Comparison of ENCODE assay signal across 8 cellular contexts in the genomic region with DNA sequence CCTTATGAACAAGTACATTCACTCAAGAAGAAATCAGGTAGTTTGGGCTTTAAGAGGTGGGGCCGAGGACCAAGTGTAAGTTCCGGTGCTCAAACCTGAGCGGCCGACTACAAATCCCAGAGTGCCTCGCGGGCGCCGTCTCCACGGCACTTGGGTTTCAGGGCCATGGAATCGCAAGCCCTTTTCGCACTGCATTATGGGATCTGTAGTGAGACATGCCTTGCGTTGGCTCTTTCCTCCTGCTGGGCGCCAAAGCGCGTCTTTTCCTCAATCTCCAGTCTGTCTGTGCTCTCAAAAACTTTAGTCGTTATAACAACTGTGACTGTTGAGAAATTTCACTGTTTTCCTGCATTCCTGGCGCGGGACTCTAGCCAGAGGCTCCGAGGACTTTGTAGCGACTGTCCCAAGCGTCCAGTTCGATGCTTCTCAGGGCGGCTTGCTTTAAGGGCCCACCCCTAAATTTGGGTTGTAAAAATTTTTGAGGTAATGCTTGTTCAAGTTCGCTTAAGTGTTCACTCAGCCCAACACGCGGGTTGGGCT. TPM values are rescaled to one million over a fixed set of nuclear protein-coding genes. Genes with fewer than 3 reads are reported as not detected.
DNase-seq lines count a peak whose midpoint lies in the region; ATAC-seq, FAIRE-seq and TF ChIP-seq lines count a peak whose summit lies in the region.

No MANE protein-coding gene starts in this region.

- H3K18ac ChIP-seq in trophoblast cell (ENCODE audit: low read length), result no peak overlapping the region

- no peak overlapping the region for H3K9ac ChIP-seq in trophoblast cell (ENCODE audit: low read length)

- DNase-seq in GM12891 (ENCODE audit: insufficient read length, low spot score) (peak; percentile 78), NCI-H146 treated with DMSO at 0.1 percent for 48 hours (lab: John Stamatoyannopoulos, UW; ENCODE audit: unreplicated experiment) (peak; percentile 94), T-cell (peak; percentile 88 to 99 (median 97)), amniotic epithelial cell (ENCODE audit: low read depth) (peak; percentile 98), heart right ventricle (peak; percentile 94 to 99), trophoblast cell (peak; percentile 99), tibial nerve (ENCODE audit: low spot score in 2 of 2) (peak; percentile 95 to 97)

- peak overlapping the region; percentile 36 for H4K91ac ChIP-seq in trophoblast cell (ENCODE audit: low read depth, low read length)

- H3K27me3 Mint-ChIP-seq in T-cell, result no peaks in the 10 kb centered on the region

- H3K4me3 ChIP-seq in heart right ventricle (peak overlapping the region; percentile 55 to 94 (median 78)), trophoblast cell (ENCODE audit: low read depth, low read length) (peak overlapping the region; percentile 87), tibial nerve (peak overlapping the region; percentile 67 to 95 (median 82))

- peak; percentile 93 for FAIRE-seq in GM12891 (lab: Jason Lieb, UNC)

- H3K14ac ChIP-seq in trophoblast cell (ENCODE audit: low read length), result peak overlapping the region; percentile 4

- H3K23ac ChIP-seq in trophoblast cell (ENCODE audit: low read length), result no peak overlapping the region

- peak; percentile 35 to 86 for TF ChIP-seq EP300 in tibial nerve (IDR thresholded peaks at IDR 0.05)

- CTCF ChIA-PET in T-cell (lab: Charles Lee), result interaction anchor here in 1 of 2 donors (2.1 kb wide), 1 partner anchor 70 kb away, joined by 8 read pairs; a partner anchor contains a TSS

- peak overlapping the region; percentile 76 for H3K4me2 ChIP-seq in trophoblast cell (ENCODE audit: low read length)

- peak overlapping the region; percentile 22 for H4K12ac ChIP-seq in trophoblast cell (ENCODE audit: low read depth, low read length)

- H3K27ac ChIP-seq in heart right ventricle, result peak overlapping the region; percentile 65 to 98 (median 93)
- H3K27ac ChIP-seq in trophoblast cell (ENCODE audit: low read depth, low read length), result peak overlapping the region; percentile 43
- peak overlapping the region; percentile 93 to 98 (median 96) for H3K27ac ChIP-seq in tibial nerve

- H3K79me1 ChIP-seq in trophoblast cell (ENCODE audit: low read length), result peaks cover 10% of the 10 kb centered on the region

- H3K36me3 ChIP-seq in heart right ventricle (peaks cover 0 to 18% (median 0%) of the 10 kb centered on the region in 9 donors), trophoblast cell (ENCODE audit: control insufficient read depth in 1 of 2, insufficient read depth in 2 of 2, low read length in 2 of 2) (no peaks in the 10 kb centered on the region), tibial nerve (no peaks in the 10 kb centered on the region)

- no peak overlapping the region for H2AK5ac ChIP-seq in trophoblast cell (ENCODE audit: low read length)

- peaks cover 9 to 57% (median 45%) of the 10 kb centered on the region in 9 donors for H3K4me1 ChIP-seq in heart right ventricle
- H3K4me1 ChIP-seq in trophoblast cell (ENCODE audit: control insufficient read depth in 1 of 2, insufficient read depth in 2 of 2, low read length in 2 of 2), result peaks cover 0 to 2% of the 10 kb centered on the region in 2 experiments
- H3K4me1 ChIP-seq in tibial nerve, result peaks cover 0 to 58% (median 29%) of the 10 kb centered on the region in 4 donors

- H3K27ac Mint-ChIP-seq in T-cell, result peak overlapping the region; percentile 93 to 99

- H3K27me3 ChIP-seq in heart right ventricle (no peaks in the 10 kb centered on the region), trophoblast cell (ENCODE audit: insufficient read depth, low read length) (no peaks in the 10 kb centered on the region), tibial nerve (no peaks in the 10 kb centered on the region)

- WGBS in heart right ventricle, 2 donors, result 0% methylated on average over 26 of the region's 26 CpGs
- WGBS in trophoblast cell (ENCODE audit: extremely low coverage, insufficient coverage, insufficient read length), result no CpG with 5 or more reads among the region's 26 CpGs
- 0 to 1% methylated on average over 24 to 26 of the region's 26 CpGs for WGBS in tibial nerve, 2 donors

- H4K8ac ChIP-seq in trophoblast cell (ENCODE audit: low read depth, low read length), result peak overlapping the region; percentile 86

- intact Hi-C loops in heart right ventricle (cut with DNase I), result loop anchor here in 1 of 10 donors (1.0 kb wide), 1 partner anchor 69 kb away; a partner anchor contains a TSS

- TF ChIP-seq POLR2A in GM12891 (IDR thresholded peaks at IDR 0.05; ENCODE audit: low read depth, low read length), result no peak
- TF ChIP-seq POLR2A in tibial nerve (IDR thresholded peaks at IDR 0.05), result peak in 1 of 2 donors; percentile 23

- peak overlapping the region; percentile 21 for H2AFZ ChIP-seq in trophoblast cell (ENCODE audit: insufficient read depth, low read length, poor library complexity)

- peaks cover 59 to 65% (median 64%) of the 10 kb centered on the region in 3 donors for H3K4me1 Mint-ChIP-seq in T-cell

- H3K4me3 Mint-ChIP-seq in T-cell, result peak overlapping the region; percentile 95 to 99 (median 99)

- H2BK120ac ChIP-seq in trophoblast cell (ENCODE audit: insufficient read depth, low read length, poor library complexity), result no peak overlapping the region

- H2BK5ac ChIP-seq in trophoblast cell (ENCODE audit: low read depth, low read length, poor library complexity), result peak overlapping the region; percentile 15

- H3K79me2 ChIP-seq in trophoblast cell (ENCODE audit: control insufficient read depth, insufficient read depth, low read length, poor library complexity), result peaks cover 12% of the 10 kb centered on the region

- no peak overlapping the region for H2BK12ac ChIP-seq in trophoblast cell (ENCODE audit: low read length)

- TF ChIP-seq CTCF in heart right ventricle (IDR thresholded peaks at IDR 0.05) (peak in 2 of 9 donors; percentile 12 to 18), tibial nerve (IDR thresholded peaks at IDR 0.05) (peak in 4 of 5 experiments; percentile 9 to 46 (median 18))

- H3K9me3 ChIP-seq in heart right ventricle (no peaks in the 10 kb centered on the region), trophoblast cell (ENCODE audit: insufficient read depth, low read depth, low read length) (no peaks in the 10 kb centered on the region), tibial nerve (no peaks in the 10 kb centered on the region)

- ATAC-seq in HG02884 (IDR thresholded peaks at IDR 0.05; ENCODE audit: unreplicated experiment), result peak; percentile 65
- ATAC-seq in T-cell (replicated peaks in 1 of 4), result peak; percentile 80 to 85 (median 82)
- ATAC-seq in heart right ventricle, result peak; percentile 89 to 95 (median 91)

- H3K36me3 Mint-ChIP-seq in T-cell, result no peaks in the 10 kb centered on the region

- POLR2A ChIA-PET in T-cell (lab: Charles Lee), result no interaction called here

- no peak overlapping the region for H3K4ac ChIP-seq in trophoblast cell (ENCODE audit: low read depth, low read length)

- no peaks in the 10 kb centered on the region for H3K9me3 Mint-ChIP-seq in T-cell

TF ChIP-seq in GM12891, 5 proteins besides CTCF, POLR2A, EP300 and RAD21:
- TF ChIP-seq POLR2AphosphoS5 (IDR thresholded peaks at IDR 0.05; ENCODE audit: low read depth, low read length) (no peak), TAF1 (IDR thresholded peaks at IDR 0.05; ENCODE audit: low read depth, low read length) (no peak), SPI1 (IDR thresholded peaks at IDR 0.05; ENCODE audit: low read depth, low read length) (no peak), POU2F2 (IDR thresholded peaks at IDR 0.05; ENCODE audit: low read depth, low read length) (no peak), PAX5 (IDR thresholded peaks at IDR 0.05; ENCODE audit: insufficient read depth, low read length, severe bottlenecking) (no peak)

RNA-seq across cellular contexts. Expression of a gene that starts 0.4 kb away (rescaled TPM):
- 21.0 TPM for polyA plus RNA-seq in GM12891 (2012; ENCODE audit: low read depth, missing spikeins)
- total RNA-seq in T-cell (100 to 1,000 TPM in 3 of 5 donors, 10 to 100 TPM in 2; 78.3 to 106 (median 100) TPM), heart right ventricle (10 to 100 TPM; 46.5 to 80.8 (median 63.0) TPM), tibial nerve (10 to 100 TPM; 50.6 to 71.8 (median 66.7) TPM)
- polyA plus RNA-seq in heart right ventricle, result 10 to 100 TPM; 16.8 to 34.0 TPM
- polyA plus RNA-seq in trophoblast cell (2013), result 56.4 and 57.2 TPM in 2 replicates

RNA-seq across cellular contexts. Expression of a gene that starts 3.2 kb away (rescaled TPM):
- 0.83 TPM for polyA plus RNA-seq in GM12891 (2012; ENCODE audit: low read depth, missing spikeins)
- total RNA-seq in T-cell, result 10 to 100 TPM in 2 of 5 donors, 1 to 10 TPM in 3; 8.2 to 10.4 (median 9.6) TPM
- 10 to 100 TPM in 5 of 10 donors, 1 to 10 TPM in 5; 6.6 to 14.4 (median 10.2) TPM for total RNA-seq in heart right ventricle
- polyA plus RNA-seq in heart right ventricle, result 1 to 10 TPM; 1.1 to 4.5 TPM
- 17.1 and 17.2 TPM in 2 replicates for polyA plus RNA-seq in trophoblast cell (2013)
- total RNA-seq in tibial nerve, result 10 to 100 TPM; 11.1 to 19.0 (median 16.4) TPM

Comparison
In these comparisons a context has a peak if more than half of its experiments do, and no peak if none do; other contexts are left out.
1. Peak in every context shown above with its lines: DNase-seq, ATAC-seq, H3K4me3 ChIP-seq and H3K27ac ChIP-seq.
2. H3K27ac ChIP-seq: peak in every context shown above with its lines; median percentile 96 in tibial nerve; 93 in heart right ventricle; 43 in trophoblast cell.